Comparison of ENCODE assay signal across 8 cellular contexts in genomic region chr14:77593501-77593911, GRCh38. TPM values are rescaled to one million over a fixed set of nuclear protein-coding genes. Genes with fewer than 3 reads are reported as not detected.
DNase-seq lines count a peak whose midpoint lies in the region; ATAC-seq and TF ChIP-seq lines count a peak whose summit lies in the region.

No MANE protein-coding gene starts in this region.

- H3K27me3 Mint-ChIP-seq in CD4-positive, CD25-positive, alpha-beta regulatory T cell: no peaks in the 10 kb centered on the region
- H3K27me3 Mint-ChIP-seq in WTC11 (ENCODE audit: low read depth): no peaks in the 10 kb centered on the region
- no peaks in the 10 kb centered on the region for H3K27me3 Mint-ChIP-seq in mesothelial cell of epicardium (ENCODE audit: low read depth)

- POLR2A ChIA-PET in WTC11 (lab: Charles Lee): no interaction called here

- H3K4me3 Mint-ChIP-seq in CD4-positive, CD25-positive, alpha-beta regulatory T cell: peak overlapping the region; percentile 38 to 74 (median 69)
- H3K4me3 Mint-ChIP-seq in WTC11 (no peak overlapping the region), mesothelial cell of epicardium (no peak overlapping the region)

- H3K4me1 ChIP-seq in CD4-positive, CD25-positive, alpha-beta regulatory T cell (ENCODE audit: control insufficient read depth, insufficient read depth, low read length, poor library complexity, severe bottlenecking): peaks cover 24% of the 10 kb centered on the region
- no peaks in the 10 kb centered on the region for H3K4me1 ChIP-seq in ascending aorta

- ATAC-seq in CD4-positive, CD25-positive, alpha-beta regulatory T cell (ENCODE audit: low read depth in 2 of 2): peak; percentile 68 to 78
- ATAC-seq in GM19438 (IDR thresholded peaks at IDR 0.05; ENCODE audit: low read depth, unreplicated experiment): peak; percentile 49
- peak; percentile 69 for ATAC-seq in HG03571 (IDR thresholded peaks at IDR 0.05; ENCODE audit: unreplicated experiment)
- no peak for ATAC-seq in WTC11
- no peak for ATAC-seq in omental fat pad (ENCODE audit: low FRiP score)

- H3K4me3 ChIP-seq in CD4-positive, CD25-positive, alpha-beta regulatory T cell (ENCODE audit: low read depth, low read length): peak overlapping the region; percentile 67
- H3K4me3 ChIP-seq in ascending aorta: no peak overlapping the region

- peak overlapping the region; percentile 63 for H3K27ac ChIP-seq in CD4-positive, CD25-positive, alpha-beta regulatory T cell (ENCODE audit: insufficient read depth, low read length, poor library complexity, severe bottlenecking)
- H3K27ac ChIP-seq in ascending aorta: no peak overlapping the region

- DNase-seq in CD4-positive, CD25-positive, alpha-beta regulatory T cell: peak in 2 of 3 donors; percentile 48 to 53
- DNase-seq in WTC11 (ENCODE audit: low spot score): no peak
- no peak for DNase-seq in mesothelial cell of epicardium (ENCODE audit: low spot score in 2 of 2, unreplicated experiment in 2 of 2)
- DNase-seq in omental fat pad (ENCODE audit: low spot score): no peak
- DNase-seq in ascending aorta (ENCODE audit: low spot score in 2 of 2): no peak
- DNase-seq in anterior cingulate cortex (lab: John Stamatoyannopoulos, UW): no peak

- H3K36me3 Mint-ChIP-seq in CD4-positive, CD25-positive, alpha-beta regulatory T cell: peaks cover 26% of the 10 kb centered on the region
- H3K36me3 Mint-ChIP-seq in WTC11: peaks cover 36% of the 10 kb centered on the region
- peaks cover 16% of the 10 kb centered on the region for H3K36me3 Mint-ChIP-seq in mesothelial cell of epicardium

- peak overlapping the region; percentile 65 to 87 (median 86) for H3K27ac Mint-ChIP-seq in CD4-positive, CD25-positive, alpha-beta regulatory T cell
- H3K27ac Mint-ChIP-seq in WTC11 (peak overlapping the region; percentile 91), mesothelial cell of epicardium (peak overlapping the region; percentile 94)

- intact Hi-C loops in ascending aorta (cut with DNase I): no loop called here

- TF ChIP-seq CTCF in WTC11 (IDR thresholded peaks at IDR 0.05): no peak
- no peak for TF ChIP-seq CTCF in mesothelial cell of epicardium (IDR thresholded peaks at IDR 0.05; ENCODE audit: unreplicated experiment)
- no peak for TF ChIP-seq CTCF in omental fat pad (IDR thresholded peaks at IDR 0.05)
- no peak for TF ChIP-seq CTCF in ascending aorta (IDR thresholded peaks at IDR 0.05)

- H3K36me3 ChIP-seq in CD4-positive, CD25-positive, alpha-beta regulatory T cell (ENCODE audit: control insufficient read depth, insufficient read depth, low read length): peaks cover 20% of the 10 kb centered on the region
- peaks cover 19 to 26% of the 10 kb centered on the region in 2 donors for H3K36me3 ChIP-seq in ascending aorta

- CTCF ChIA-PET in WTC11 (lab: Charles Lee): no interaction called here

- no peaks in the 10 kb centered on the region for H3K9me3 ChIP-seq in CD4-positive, CD25-positive, alpha-beta regulatory T cell (ENCODE audit: control insufficient read depth in 2 of 2, low read length in 2 of 2)
- H3K9me3 ChIP-seq in ascending aorta: no peaks in the 10 kb centered on the region

- H3K27me3 ChIP-seq in CD4-positive, CD25-positive, alpha-beta regulatory T cell (ENCODE audit: control insufficient read depth, insufficient read depth, low read length): no peaks in the 10 kb centered on the region
- H3K27me3 ChIP-seq in ascending aorta: no peaks in the 10 kb centered on the region

- H3K9me3 Mint-ChIP-seq in CD4-positive, CD25-positive, alpha-beta regulatory T cell: no peaks in the 10 kb centered on the region
- H3K9me3 Mint-ChIP-seq in WTC11: no peaks in the 10 kb centered on the region
- no peaks in the 10 kb centered on the region for H3K9me3 Mint-ChIP-seq in mesothelial cell of epicardium

- H3K4me1 Mint-ChIP-seq in CD4-positive, CD25-positive, alpha-beta regulatory T cell: peaks cover 26 to 73% (median 36%) of the 10 kb centered on the region in 4 donors
- H3K4me1 Mint-ChIP-seq in WTC11 (peaks cover 8% of the 10 kb centered on the region), mesothelial cell of epicardium (peaks cover 20% of the 10 kb centered on the region)

TF ChIP-seq in WTC11, 78 proteins besides CTCF, POLR2A, EP300 and RAD21 (continues in another document):
- no peak for TF ChIP-seq E2F5 (CRISPR knock-in tag; IDR thresholded peaks at IDR 0.05)
- TF ChIP-seq ZNF423 (CRISPR knock-in tag; IDR thresholded peaks at IDR 0.05): no peak
- TF ChIP-seq NR3C1 (CRISPR knock-in tag; conservative IDR thresholded peaks at IDR 0.05; ENCODE audit: low read depth): no peak
- TF ChIP-seq, protein P1, sequence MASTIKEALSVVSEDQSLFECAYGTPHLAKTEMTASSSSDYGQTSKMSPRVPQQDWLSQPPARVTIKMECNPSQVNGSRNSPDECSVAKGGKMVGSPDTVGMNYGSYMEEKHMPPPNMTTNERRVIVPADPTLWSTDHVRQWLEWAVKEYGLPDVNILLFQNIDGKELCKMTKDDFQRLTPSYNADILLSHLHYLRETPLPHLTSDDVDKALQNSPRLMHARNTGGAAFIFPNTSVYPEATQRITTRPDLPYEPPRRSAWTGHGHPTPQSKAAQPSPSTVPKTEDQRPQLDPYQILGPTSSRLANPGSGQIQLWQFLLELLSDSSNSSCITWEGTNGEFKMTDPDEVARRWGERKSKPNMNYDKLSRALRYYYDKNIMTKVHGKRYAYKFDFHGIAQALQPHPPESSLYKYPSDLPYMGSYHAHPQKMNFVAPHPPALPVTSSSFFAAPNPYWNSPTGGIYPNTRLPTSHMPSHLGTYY (CRISPR knock-in tag; IDR thresholded peaks at IDR 0.05): no peak
- TF ChIP-seq STAT6 (CRISPR knock-in tag; conservative IDR thresholded peaks at IDR 0.05; ENCODE audit: low read depth): no peak
- no peak for TF ChIP-seq NR1H2 (CRISPR knock-in tag; IDR thresholded peaks at IDR 0.05)
- TF ChIP-seq PRRX2 (CRISPR knock-in tag; IDR thresholded peaks at IDR 0.05): no peak
- no peak for TF ChIP-seq ZNF532 (CRISPR knock-in tag; IDR thresholded peaks at IDR 0.05; ENCODE audit: borderline replicate concordance)
- no peak for TF ChIP-seq RORB (CRISPR knock-in tag; IDR thresholded peaks at IDR 0.05)
- no peak for TF ChIP-seq TP53 (CRISPR knock-in tag; IDR thresholded peaks at IDR 0.05)

RNA-seq across cellular contexts. Expression of gene SPTLC2, which starts 22.9 kb away (rescaled TPM):
- total RNA-seq in CD4-positive, CD25-positive, alpha-beta regulatory T cell: 18.1 TPM
- polyA plus RNA-seq in CD4-positive, CD25-positive, alpha-beta regulatory T cell: 10 to 100 TPM in 2 of 4 donors, 1 to 10 TPM in 2; 8.9 to 11.4 (median 9.8) TPM
- total RNA-seq in WTC11 (2021): 38.2 to 40.1 TPM (median 39.6 TPM) in 3 replicates
- 34.1 to 36.6 TPM (median 35.8 TPM) in 3 replicates for total RNA-seq in mesothelial cell of epicardium
- total RNA-seq in omental fat pad: 10 to 100 TPM; 23.5 to 73.6 (median 52.3) TPM
- total RNA-seq in ascending aorta: 25.7 TPM

Comparison
In these comparisons a context has a peak if more than half of its experiments do, and no peak if none do; other contexts are left out.
1. ATAC-seq: peak in CD4-positive, CD25-positive, alpha-beta regulatory T cell (2 of 2), GM19438 (single experiment) and HG03571 (single experiment); none in WTC11 (single experiment) and omental fat pad (single experiment).
2. DNase-seq: peak in CD4-positive, CD25-positive, alpha-beta regulatory T cell (2 of 3); none in WTC11 (single experiment), mesothelial cell of epicardium (0 of 2), omental fat pad (single experiment), ascending aorta (0 of 2) and anterior cingulate cortex (0 of 58).
3. H3K4me3 Mint-ChIP-seq: peak in CD4-positive, CD25-positive, alpha-beta regulatory T cell (4 of 4); none in WTC11 (single experiment) and mesothelial cell of epicardium (single experiment).
4. Peak in every context shown above with its lines, with median percentiles within 50 percentile points of each other: H3K27ac Mint-ChIP-seq.